In the genomic region with DNA sequence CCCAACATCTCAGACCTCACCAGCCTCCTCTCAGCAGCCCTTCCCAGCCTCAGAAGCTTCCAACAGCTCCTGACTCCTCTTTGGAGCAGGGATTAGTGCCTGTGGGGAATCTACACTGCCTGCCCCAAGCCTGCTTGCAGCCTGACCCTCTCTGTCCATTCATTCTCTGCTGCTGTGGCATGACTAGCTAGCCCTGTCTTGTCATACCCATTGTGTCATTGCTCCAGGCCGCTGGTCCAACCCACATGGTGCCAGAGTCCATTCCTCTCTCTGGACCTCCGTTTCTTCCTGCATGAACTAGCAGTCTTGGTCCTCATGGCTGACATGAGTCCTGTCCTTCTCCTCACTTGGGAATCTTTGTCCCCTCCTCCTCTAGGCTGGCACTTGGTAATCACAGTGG, we compare ENCODE assay signal across 19 cellular contexts. TPM values are rescaled to one million over a fixed set of nuclear protein-coding genes. Genes with fewer than 3 reads are reported as not detected.
DNase-seq lines count a peak whose midpoint lies in the region; ATAC-seq and TF ChIP-seq lines count a peak whose summit lies in the region.
"Had no signal": no experiment of that assay in that cellular context is flagged by ENCODE, and none has a peak within 500 bp of the region (broad histone marks: within the 10 kb centered on the region; RNA-seq: fewer than 3 reads in every experiment).

No MANE protein-coding gene starts in this region.

- no peaks in the 10 kb centered on the region for H3K27me3 ChIP-seq in Panc1 (ENCODE audit: control insufficient read depth, insufficient read depth, low read length)
- no peaks in the 10 kb centered on the region for H3K27me3 ChIP-seq in lower lobe of right lung (ENCODE audit: low read depth)
- no peaks in the 10 kb centered on the region for H3K27me3 ChIP-seq in spleen (replicated peaks in 1 of 7)

- CTCF ChIA-PET in Panc1 (lab: Charles Lee), result no interaction called here

- no peaks in the 10 kb centered on the region for H3K27me3 Mint-ChIP-seq in glutamatergic neuron (ENCODE audit: unreplicated experiment)

- no peak overlapping the region for H3K4me3 Mint-ChIP-seq in glutamatergic neuron (ENCODE audit: unreplicated experiment)

- POLR2A ChIA-PET in Panc1 (lab: Charles Lee), result no interaction called here

- WGBS in spleen, 5 donors, result 82 to 90% (median 86%) methylated on average over 2 of the region's 2 CpGs

- H3K4me1 Mint-ChIP-seq in glutamatergic neuron (ENCODE audit: low read depth, unreplicated experiment), result no peaks in the 10 kb centered on the region

- H3K9me3 ChIP-seq in Panc1 (ENCODE audit: control insufficient read depth, insufficient read depth, low read depth, low read length) (peaks cover 3% of the 10 kb centered on the region; the same call in 1 of the 2 replicates), lower lobe of right lung (no peaks in the 10 kb centered on the region), spleen (peaks cover 0 to 10% (median 3%) of the 10 kb centered on the region in 8 donors)

- DNase-seq in Panc1 (ENCODE audit: low read depth, low spot score) (no peak), glutamatergic neuron (peak; percentile 2), lower lobe of right lung (peak; percentile 6), spleen (peak; percentile 20), NCI-H446 treated with DMSO at 0.1 percent for 48 hours (lab: John Stamatoyannopoulos, UW) (no peak), Ammon's horn (ENCODE audit: low spot score) (no peak), D341Med (ENCODE audit: low spot score) (no peak)
- DNase-seq: ACHN; DMS 273 treated with DMSO at 0.1 percent for 48 hours; DND-41; KBM-7; MV-4-11; NCI-H1694 treated with DMSO at 0.1 percent for 48 hours; NCI-H510A; NCI-H748 treated with DMSO at 0.1 percent for 48 hours; NK-92 treated with Interleukin-12 subunit alpha and Interleukin-12 subunit beta, amount 100 ng/mL, for 24 hours; SIG-M5 had no signal

- H3K36me3 ChIP-seq in Panc1 (ENCODE audit: control insufficient read depth, insufficient read depth, low read length), result no peaks in the 10 kb centered on the region
- H3K36me3 ChIP-seq in lower lobe of right lung, result no peaks in the 10 kb centered on the region
- H3K36me3 ChIP-seq in spleen, result no peaks in the 10 kb centered on the region

- H3K9me3 Mint-ChIP-seq in glutamatergic neuron (ENCODE audit: unreplicated experiment), result peaks cover 4% of the 10 kb centered on the region

- no peaks in the 10 kb centered on the region for H3K4me1 ChIP-seq in Panc1 (ENCODE audit: control insufficient read depth, insufficient read depth, low read length)
- no peaks in the 10 kb centered on the region for H3K4me1 ChIP-seq in lower lobe of right lung
- peaks cover 0 to 34% (median 9%) of the 10 kb centered on the region in 6 donors for H3K4me1 ChIP-seq in spleen

- H3K27ac Mint-ChIP-seq in glutamatergic neuron (ENCODE audit: unreplicated experiment), result no peak overlapping the region

- H3K4me3 ChIP-seq in Panc1 (ENCODE audit: low read depth in 2 of 2, low read length in 2 of 2) (no peak overlapping the region), lower lobe of right lung (no peak overlapping the region), spleen (no peak overlapping the region)

- no peak for TF ChIP-seq CTCF in Panc1 (IDR thresholded peaks at IDR 0.05)
- no peak for TF ChIP-seq CTCF in glutamatergic neuron (IDR thresholded peaks at IDR 0.05; ENCODE audit: partially characterized antibody, unreplicated experiment)
- no peak for TF ChIP-seq CTCF in lower lobe of right lung (IDR thresholded peaks at IDR 0.05)
- TF ChIP-seq CTCF in spleen (IDR thresholded peaks at IDR 0.05 in 8 of 11, conservative IDR thresholded peaks at IDR 0.05 in 3 of 11), result no peak

- ATAC-seq in Panc1, result peak; percentile 46; the same call in 1 of the 2 replicates
- no peak for ATAC-seq in lower lobe of right lung
- ATAC-seq in GM18520 (IDR thresholded peaks at IDR 0.05; ENCODE audit: unreplicated experiment), result no peak

- intact Hi-C loops in Panc1 (cut with micrococcal nuclease; ENCODE audit: unreplicated experiment), result no loop called here
- intact Hi-C loops in lower lobe of right lung (cut with DNase I), result no loop called here
- intact Hi-C loops in spleen (cut with DNase I; ENCODE audit: low total_unique reads), result no loop called here

- no peak for TF ChIP-seq POLR2A in spleen (IDR thresholded peaks at IDR 0.05)

- no TSS peak for BruUV-seq in Panc1 (replicated peaks; lab: Mats Ljungman, UMichigan)

- H3K27ac ChIP-seq in Panc1 (ENCODE audit: low read length), result no peak overlapping the region
- no peak overlapping the region for H3K27ac ChIP-seq in lower lobe of right lung
- peak overlapping the region in 4 of 8 donors; percentile 18 to 59 (median 46) for H3K27ac ChIP-seq in spleen
- H3K27ac ChIP-seq: C4-2B had no signal

- H3K36me3 Mint-ChIP-seq in glutamatergic neuron (ENCODE audit: unreplicated experiment), result peaks cover 4% of the 10 kb centered on the region

- in situ Hi-C loops in Panc1 (cut with HindIII; ENCODE audit: low pct_unique_long_range_greater_than_20kb, low sequenced_read_pairs), result no loop called here

RNA-seq across cellular contexts. Expression of a gene that starts 12.8 kb away (rescaled TPM):
- total RNA-seq in Panc1 (2021; ENCODE audit: unreplicated experiment) (31.6 TPM), glutamatergic neuron (ENCODE audit: unreplicated experiment) (20.5 TPM), lower lobe of right lung (85.7 TPM), spleen (100 to 1,000 TPM in 2 of 7 donors, 10 to 100 TPM in 5; 67.7 to 116 (median 95.6) TPM)
- polyA plus RNA-seq in Panc1 (2012; ENCODE audit: insufficient read length), result 45.8 TPM
- polyA plus RNA-seq in spleen, result 10 to 100 TPM; 10.9 to 40.4 (median 11.9) TPM

Comparison
In these comparisons a context has a peak if more than half of its experiments do, and no peak if none do; other contexts are left out.
1. DNase-seq: peak in glutamatergic neuron (single experiment), lower lobe of right lung (single experiment) and spleen (single experiment); none in Panc1 (single experiment), NCI-H446 treated with DMSO at 0.1 percent for 48 hours (single experiment), Ammon's horn (single experiment) and D341Med (single experiment).